8 cellular contexts compared by ENCODE assay signal in genomic region chr2:60549250-60550150, GRCh38. TPM values are rescaled to one million over a fixed set of nuclear protein-coding genes. Genes with fewer than 3 reads are reported as not detected.
DNase-seq lines count a peak whose midpoint lies in the region; ATAC-seq and TF ChIP-seq lines count a peak whose summit lies in the region.

No MANE protein-coding gene starts in this region.

- peak; percentile 33 for DNase-seq in stimulated activated CD4-positive, alpha-beta T cell treated with anti-CD3 and anti-CD28 coated beads, Interleukin-15, amount 100 ng/mL, for 24 hours
- DNase-seq in stimulated activated CD4-positive, alpha-beta T cell treated with anti-CD3 and anti-CD28 coated beads, Interleukin-1b, Interleukin-23, amount 100 ng/mL, for 48 hours, result no peak
- DNase-seq in WERI-Rb-1 (peak; percentile 53), fibroblast of villous mesenchyme (ENCODE audit: low read depth) (no peak), posterior vena cava (ENCODE audit: low spot score) (peak; percentile 79), GM13976 (ENCODE audit: low spot score) (no peak), T-helper 9 cell (no peak)

- intact Hi-C loops in posterior vena cava (cut with DNase I), result no loop called here

- in situ Hi-C loops in GM13976 (cut with MboI; ENCODE audit: low sequenced_read_pairs, unreplicated experiment), result loop anchor here (25.0 kb wide), 2 partner anchors 1237 to 1787 kb away; no protein-coding TSS in a partner anchor

- peak overlapping the region; percentile 71 for H3K4me3 ChIP-seq in WERI-Rb-1 (ENCODE audit: low read depth, low read length)
- H3K4me3 ChIP-seq in fibroblast of villous mesenchyme (ENCODE audit: low read depth, low read length), result peak overlapping the region; percentile 73

- no peak for TF ChIP-seq CTCF in WERI-Rb-1 (IDR thresholded peaks at IDR 0.05; ENCODE audit: low read depth, low read length)
- TF ChIP-seq CTCF in fibroblast of villous mesenchyme (IDR thresholded peaks at IDR 0.05; ENCODE audit: insufficient read depth, low read depth, low read length), result no peak
- TF ChIP-seq CTCF in GM13976 (IDR thresholded peaks at IDR 0.05; ENCODE audit: borderline replicate concordance, control extremely low read depth, extremely low read depth, insufficient read depth, missing control alignments), result no peak

- H3K27me3 ChIP-seq in WERI-Rb-1 (ENCODE audit: insufficient read depth, low read depth, severe bottlenecking), result no peaks in the 10 kb centered on the region

- H3K9me3 ChIP-seq in WERI-Rb-1 (ENCODE audit: severe bottlenecking), result no peaks in the 10 kb centered on the region

- peak overlapping the region; percentile 94 for H3K27ac ChIP-seq in WERI-Rb-1

- peak; percentile 5 for ATAC-seq in HG03439 (IDR thresholded peaks at IDR 0.05; ENCODE audit: unreplicated experiment)

- peaks cover 24% of the 10 kb centered on the region for H3K36me3 ChIP-seq in WERI-Rb-1

RNA-seq across cellular contexts. Expression of gene BCL11A, which starts 4.0 kb away (rescaled TPM):
- 0.43 and 1.6 TPM in 2 replicates for total RNA-seq in fibroblast of villous mesenchyme
- total RNA-seq in posterior vena cava, result 1 to 10 TPM in 1 of 2 donors, under 1 TPM in 1; 0.71 to 2.0 TPM

Comparison
In these comparisons a context has a peak if more than half of its experiments do, and no peak if none do; other contexts are left out.
1. DNase-seq: peak in stimulated activated CD4-positive, alpha-beta T cell treated with anti-CD3 and anti-CD28 coated beads, Interleukin-15, amount 100 ng/mL, for 24 hours (single experiment), WERI-Rb-1 (single experiment) and posterior vena cava (single experiment); none in stimulated activated CD4-positive, alpha-beta T cell treated with anti-CD3 and anti-CD28 coated beads, Interleukin-1b, Interleukin-23, amount 100 ng/mL, for 48 hours (single experiment), fibroblast of villous mesenchyme (single experiment), GM13976 (single experiment) and T-helper 9 cell (single experiment).